Comparison of ENCODE assay signal across 9 cellular contexts in genomic region chr15:69679623-69680228, GRCh38.
A peak's percentile ranks its signal among the peaks of the same experiment; 100 is the strongest.
DNase-seq lines count a peak whose midpoint lies in the region; ATAC-seq and TF ChIP-seq lines count a peak whose summit lies in the region.
"Had no signal": no experiment of that assay in that cellular context is flagged by ENCODE, and none has a peak within 500 bp of the region (broad histone marks: within the 10 kb centered on the region; RNA-seq: fewer than 3 reads in every experiment).

No MANE protein-coding gene starts in this region.

- no peak overlapping the region for H3K4me3 ChIP-seq in coronary artery
- no peak overlapping the region for H3K4me3 ChIP-seq in adrenal gland

- H3K4me1 ChIP-seq in adrenal gland (replicated peaks in 1 of 2): no peaks in the 10 kb centered on the region

- H3K27me3 ChIP-seq in adrenal gland: no peaks in the 10 kb centered on the region

- DNase-seq in RPMI7951 (ENCODE audit: low read depth) (peak; percentile 38), coronary artery (ENCODE audit: low spot score) (no peak), NCI-H128 (lab: John Stamatoyannopoulos, UW; ENCODE audit: unreplicated experiment) (no peak), islet precursor cell (no peak), adrenal gland (no peak)
- peak; percentile 40 to 47 for DNase-seq in stimulated activated CD4-positive, alpha-beta T cell treated with anti-CD3 and anti-CD28 coated beads, Interleukin-2, amount 100 ng/mL, for 48 hours
- DNase-seq: NCI-H2029 treated with DMSO at 0.1 percent for 48 hours had no signal

- H3K9me3 ChIP-seq in adrenal gland (replicated peaks in 1 of 3): no peaks in the 10 kb centered on the region

- no peaks in the 10 kb centered on the region for H3K36me3 ChIP-seq in adrenal gland (replicated peaks in 1 of 2)

- TF ChIP-seq CTCF in coronary artery (IDR thresholded peaks at IDR 0.05) (no peak), adrenal gland (IDR thresholded peaks at IDR 0.05) (no peak)

- 76 to 91% (median 80%) methylated on average over 6 to 9 of the region's 9 CpGs for WGBS in adrenal gland, 4 donors

- intact Hi-C loops in adrenal gland (cut with DNase I): no loop called here

- H3K27ac ChIP-seq in coronary artery (no peak overlapping the region), adrenal gland (no peak overlapping the region)

- no peak for TF ChIP-seq POLR2A in adrenal gland (IDR thresholded peaks at IDR 0.05)

- ATAC-seq in GM18873 (IDR thresholded peaks at IDR 0.05; ENCODE audit: low FRiP score, unreplicated experiment) (peak; percentile 72), HG02588 (IDR thresholded peaks at IDR 0.05; ENCODE audit: unreplicated experiment) (peak; percentile 87)

Comparison
In these comparisons a context has a peak if more than half of its experiments do, and no peak if none do; other contexts are left out.
1. DNase-seq: peak in RPMI7951 (single experiment) and stimulated activated CD4-positive, alpha-beta T cell treated with anti-CD3 and anti-CD28 coated beads, Interleukin-2, amount 100 ng/mL, for 48 hours (2 of 2); none in coronary artery (single experiment), NCI-H128 (single experiment), islet precursor cell (single experiment) and adrenal gland (0 of 7).